Comparison of ENCODE assay signal across 18 cellular contexts in genomic region chr19:49427339-49427738, GRCh38. TPM values are rescaled to one million over a fixed set of nuclear protein-coding genes. Genes with fewer than 3 reads are reported as not detected.
"Had no signal": no experiment of that assay in that cellular context is flagged by ENCODE, and none has a peak within 500 bp of the region (broad histone marks: within the 10 kb centered on the region; RNA-seq: fewer than 3 reads in every experiment).

No MANE protein-coding gene starts in this region.

- FAIRE-seq: endometrium, islet of Langerhans, urothelium cell line had no signal

- H3K36me3 ChIP-seq: brain microvascular endothelial cell, esophagus squamous epithelium, stomach, thyroid gland had no signal

- H3K9ac ChIP-seq: parathyroid adenoma had no signal

- H3K79me2 ChIP-seq: parathyroid adenoma had no signal

- H3K27ac ChIP-seq: brain microvascular endothelial cell, esophagus squamous epithelium, parathyroid adenoma, stomach, thyroid gland had no signal

- H3K4me3 Mint-ChIP-seq: dendritic cell treated with granulocyte-macrophage colony-stimulating factor and Interleukin-4, amounts not matched to agents 40 ng/mL and 50 ng/mL, for 4 days had no signal

- H3K9me3 Mint-ChIP-seq: activated naive CD4-positive, alpha-beta T cell treated with anti-CD3 and anti-CD28 coated beads, Interleukin-2, amount 50 U/mL, for 24 hours; activated T-helper 2 cell treated with anti-CD3 and anti-CD28 coated beads, Interferon-gamma antibody, Interleukin-2, Interleukin-4, amounts not matched to agents 10 μg/mL and 5 μg/mL and 100 μg/mL, durations not matched to agents 14 hours and 24 hours and 36 hours; dendritic cell treated with granulocyte-macrophage colony-stimulating factor and Interleukin-4, amounts not matched to agents 40 ng/mL and 50 ng/mL, for 4 days had no signal

- DNase-seq: activated CD8-positive, alpha-beta memory T cell treated with anti-CD3 and anti-CD28 coated beads for 24 hours; amygdala; brain microvascular endothelial cell; cerebellar nuclear complex; esophagus squamous epithelium; stomach; T1000; thyroid gland had no signal

- H3K9me3 ChIP-seq: esophagus squamous epithelium, mucosa of descending colon, stomach, thyroid gland had no signal

- H3K27ac Mint-ChIP-seq: activated T-helper 2 cell treated with anti-CD3 and anti-CD28 coated beads, Interferon-gamma antibody, Interleukin-2, Interleukin-4, amounts not matched to agents 10 μg/mL and 5 μg/mL and 100 μg/mL, durations not matched to agents 14 hours and 24 hours and 36 hours; dendritic cell treated with granulocyte-macrophage colony-stimulating factor and Interleukin-4, amounts not matched to agents 40 ng/mL and 50 ng/mL, for 4 days had no signal

- H3K4me3 ChIP-seq: mucosa of descending colon, thyroid gland had no signal

- H3K4me1 ChIP-seq: parathyroid adenoma had no signal

RNA-seq across cellular contexts. Expression of gene GFY, which starts 2.2 kb away (rescaled TPM):
- total RNA-seq: activated T-helper 2 cell treated with anti-CD3 and anti-CD28 coated beads, Interferon-gamma antibody, Interleukin-2, Interleukin-4, amounts not matched to agents 10 μg/mL and 5 μg/mL and 100 μg/mL, durations not matched to agents 14 hours and 24 hours and 36 hours; esophagus squamous epithelium; mammary epithelial cell; mucosa of descending colon; renal cortical epithelial cell; stomach; thyroid gland had no signal
- polyA plus RNA-seq: mammary epithelial cell, stomach had no signal

RNA-seq across cellular contexts. Expression of gene PTH2, which starts 4.1 kb away (rescaled TPM):
- total RNA-seq: activated T-helper 2 cell treated with anti-CD3 and anti-CD28 coated beads, Interferon-gamma antibody, Interleukin-2, Interleukin-4, amounts not matched to agents 10 μg/mL and 5 μg/mL and 100 μg/mL, durations not matched to agents 14 hours and 24 hours and 36 hours; esophagus squamous epithelium; mammary epithelial cell; mucosa of descending colon; renal cortical epithelial cell; stomach; thyroid gland had no signal
- polyA plus RNA-seq: mammary epithelial cell, stomach had no signal
